1 cellular context compared by ENCODE assay signal in the genomic region with DNA sequence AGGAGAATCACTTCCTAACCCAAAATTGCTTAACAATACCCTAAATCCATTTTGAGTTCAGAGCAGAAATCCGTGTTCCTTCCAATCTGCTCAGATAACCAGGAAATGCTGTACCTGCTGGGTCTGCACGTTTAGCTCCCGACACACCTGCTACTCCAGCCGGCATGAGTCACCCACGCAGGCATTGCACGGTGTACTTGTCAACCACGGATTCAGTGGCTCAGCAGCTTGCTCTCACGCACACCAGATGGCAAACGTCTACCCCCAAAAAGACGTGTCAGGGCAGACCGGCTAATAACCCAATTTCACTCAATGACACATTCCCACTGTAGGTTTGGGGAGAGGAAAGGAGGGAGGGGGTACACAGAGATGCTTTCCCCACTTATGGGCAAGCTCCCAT.
TF ChIP-seq lines count a peak whose summit lies in the region.

No MANE protein-coding gene starts in this region.

TF ChIP-seq in GM12878, 131 proteins besides CTCF, POLR2A, EP300 and RAD21 (continued from another document and continues in another):
- TF ChIP-seq, protein P1, sequence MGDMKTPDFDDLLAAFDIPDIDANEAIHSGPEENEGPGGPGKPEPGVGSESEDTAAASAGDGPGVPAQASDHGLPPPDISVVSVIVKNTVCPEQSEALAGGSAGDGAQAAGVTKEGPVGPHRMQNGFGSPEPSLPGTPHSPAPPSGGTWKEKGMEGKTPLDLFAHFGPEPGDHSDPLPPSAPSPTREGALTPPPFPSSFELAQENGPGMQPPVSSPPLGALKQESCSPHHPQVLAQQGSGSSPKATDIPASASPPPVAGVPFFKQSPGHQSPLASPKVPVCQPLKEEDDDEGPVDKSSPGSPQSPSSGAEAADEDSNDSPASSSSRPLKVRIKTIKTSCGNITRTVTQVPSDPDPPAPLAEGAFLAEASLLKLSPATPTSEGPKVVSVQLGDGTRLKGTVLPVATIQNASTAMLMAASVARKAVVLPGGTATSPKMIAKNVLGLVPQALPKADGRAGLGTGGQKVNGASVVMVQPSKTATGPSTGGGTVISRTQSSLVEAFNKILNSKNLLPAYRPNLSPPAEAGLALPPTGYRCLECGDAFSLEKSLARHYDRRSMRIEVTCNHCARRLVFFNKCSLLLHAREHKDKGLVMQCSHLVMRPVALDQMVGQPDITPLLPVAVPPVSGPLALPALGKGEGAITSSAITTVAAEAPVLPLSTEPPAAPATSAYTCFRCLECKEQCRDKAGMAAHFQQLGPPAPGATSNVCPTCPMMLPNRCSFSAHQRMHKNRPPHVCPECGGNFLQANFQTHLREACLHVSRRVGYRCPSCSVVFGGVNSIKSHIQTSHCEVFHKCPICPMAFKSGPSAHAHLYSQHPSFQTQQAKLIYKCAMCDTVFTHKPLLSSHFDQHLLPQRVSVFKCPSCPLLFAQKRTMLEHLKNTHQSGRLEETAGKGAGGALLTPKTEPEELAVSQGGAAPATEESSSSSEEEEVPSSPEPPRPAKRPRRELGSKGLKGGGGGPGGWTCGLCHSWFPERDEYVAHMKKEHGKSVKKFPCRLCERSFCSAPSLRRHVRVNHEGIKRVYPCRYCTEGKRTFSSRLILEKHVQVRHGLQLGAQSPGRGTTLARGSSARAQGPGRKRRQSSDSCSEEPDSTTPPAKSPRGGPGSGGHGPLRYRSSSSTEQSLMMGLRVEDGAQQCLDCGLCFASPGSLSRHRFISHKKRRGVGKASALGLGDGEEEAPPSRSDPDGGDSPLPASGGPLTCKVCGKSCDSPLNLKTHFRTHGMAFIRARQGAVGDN (IDR thresholded peaks at IDR 0.05): 0 out of 2 replicates have a peak, but pooled peaks have one; percentile 18
- TF ChIP-seq HDAC6 (IDR thresholded peaks at IDR 0.05; ENCODE audit: unreplicated experiment): no peak
- no peak for TF ChIP-seq ZNF24 (IDR thresholded peaks at IDR 0.05)
- TF ChIP-seq, protein P2, sequence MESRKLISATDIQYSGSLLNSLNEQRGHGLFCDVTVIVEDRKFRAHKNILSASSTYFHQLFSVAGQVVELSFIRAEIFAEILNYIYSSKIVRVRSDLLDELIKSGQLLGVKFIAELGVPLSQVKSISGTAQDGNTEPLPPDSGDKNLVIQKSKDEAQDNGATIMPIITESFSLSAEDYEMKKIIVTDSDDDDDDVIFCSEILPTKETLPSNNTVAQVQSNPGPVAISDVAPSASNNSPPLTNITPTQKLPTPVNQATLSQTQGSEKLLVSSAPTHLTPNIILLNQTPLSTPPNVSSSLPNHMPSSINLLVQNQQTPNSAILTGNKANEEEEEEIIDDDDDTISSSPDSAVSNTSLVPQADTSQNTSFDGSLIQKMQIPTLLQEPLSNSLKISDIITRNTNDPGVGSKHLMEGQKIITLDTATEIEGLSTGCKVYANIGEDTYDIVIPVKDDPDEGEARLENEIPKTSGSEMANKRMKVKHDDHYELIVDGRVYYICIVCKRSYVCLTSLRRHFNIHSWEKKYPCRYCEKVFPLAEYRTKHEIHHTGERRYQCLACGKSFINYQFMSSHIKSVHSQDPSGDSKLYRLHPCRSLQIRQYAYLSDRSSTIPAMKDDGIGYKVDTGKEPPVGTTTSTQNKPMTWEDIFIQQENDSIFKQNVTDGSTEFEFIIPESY (IDR thresholded peaks at IDR 0.05): no peak
- TF ChIP-seq MAX (IDR thresholded peaks at IDR 0.05; ENCODE audit: low read depth, low read length): no peak
- no peak for TF ChIP-seq NFXL1 (IDR thresholded peaks at IDR 0.05; ENCODE audit: borderline replicate concordance)
- no peak for TF ChIP-seq KDM1A (IDR thresholded peaks at IDR 0.05; ENCODE audit: borderline replicate concordance)
- no peak for TF ChIP-seq CHD4 (IDR thresholded peaks at IDR 0.05)
- TF ChIP-seq, protein P3, sequence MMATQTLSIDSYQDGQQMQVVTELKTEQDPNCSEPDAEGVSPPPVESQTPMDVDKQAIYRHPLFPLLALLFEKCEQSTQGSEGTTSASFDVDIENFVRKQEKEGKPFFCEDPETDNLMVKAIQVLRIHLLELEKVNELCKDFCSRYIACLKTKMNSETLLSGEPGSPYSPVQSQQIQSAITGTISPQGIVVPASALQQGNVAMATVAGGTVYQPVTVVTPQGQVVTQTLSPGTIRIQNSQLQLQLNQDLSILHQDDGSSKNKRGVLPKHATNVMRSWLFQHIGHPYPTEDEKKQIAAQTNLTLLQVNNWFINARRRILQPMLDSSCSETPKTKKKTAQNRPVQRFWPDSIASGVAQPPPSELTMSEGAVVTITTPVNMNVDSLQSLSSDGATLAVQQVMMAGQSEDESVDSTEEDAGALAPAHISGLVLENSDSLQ (IDR thresholded peaks at IDR 0.05): no peak
- no peak for TF ChIP-seq SUZ12 (IDR thresholded peaks at IDR 0.05; ENCODE audit: unreplicated experiment)
- TF ChIP-seq CREB1 (IDR thresholded peaks at IDR 0.05; ENCODE audit: low read depth): no peak
- TF ChIP-seq KAT2A (conservative IDR thresholded peaks at IDR 0.05; ENCODE audit: control insufficient read depth, low read depth, low read length): no peak
- TF ChIP-seq, protein P4, sequence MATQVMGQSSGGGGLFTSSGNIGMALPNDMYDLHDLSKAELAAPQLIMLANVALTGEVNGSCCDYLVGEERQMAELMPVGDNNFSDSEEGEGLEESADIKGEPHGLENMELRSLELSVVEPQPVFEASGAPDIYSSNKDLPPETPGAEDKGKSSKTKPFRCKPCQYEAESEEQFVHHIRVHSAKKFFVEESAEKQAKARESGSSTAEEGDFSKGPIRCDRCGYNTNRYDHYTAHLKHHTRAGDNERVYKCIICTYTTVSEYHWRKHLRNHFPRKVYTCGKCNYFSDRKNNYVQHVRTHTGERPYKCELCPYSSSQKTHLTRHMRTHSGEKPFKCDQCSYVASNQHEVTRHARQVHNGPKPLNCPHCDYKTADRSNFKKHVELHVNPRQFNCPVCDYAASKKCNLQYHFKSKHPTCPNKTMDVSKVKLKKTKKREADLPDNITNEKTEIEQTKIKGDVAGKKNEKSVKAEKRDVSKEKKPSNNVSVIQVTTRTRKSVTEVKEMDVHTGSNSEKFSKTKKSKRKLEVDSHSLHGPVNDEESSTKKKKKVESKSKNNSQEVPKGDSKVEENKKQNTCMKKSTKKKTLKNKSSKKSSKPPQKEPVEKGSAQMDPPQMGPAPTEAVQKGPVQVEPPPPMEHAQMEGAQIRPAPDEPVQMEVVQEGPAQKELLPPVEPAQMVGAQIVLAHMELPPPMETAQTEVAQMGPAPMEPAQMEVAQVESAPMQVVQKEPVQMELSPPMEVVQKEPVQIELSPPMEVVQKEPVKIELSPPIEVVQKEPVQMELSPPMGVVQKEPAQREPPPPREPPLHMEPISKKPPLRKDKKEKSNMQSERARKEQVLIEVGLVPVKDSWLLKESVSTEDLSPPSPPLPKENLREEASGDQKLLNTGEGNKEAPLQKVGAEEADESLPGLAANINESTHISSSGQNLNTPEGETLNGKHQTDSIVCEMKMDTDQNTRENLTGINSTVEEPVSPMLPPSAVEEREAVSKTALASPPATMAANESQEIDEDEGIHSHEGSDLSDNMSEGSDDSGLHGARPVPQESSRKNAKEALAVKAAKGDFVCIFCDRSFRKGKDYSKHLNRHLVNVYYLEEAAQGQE (IDR thresholded peaks at IDR 0.05; ENCODE audit: low read depth, low read length): no peak
- TF ChIP-seq SMARCA5 (IDR thresholded peaks at IDR 0.05): no peak
- TF ChIP-seq ZZZ3 (IDR thresholded peaks at IDR 0.05; ENCODE audit: control insufficient read depth, insufficient read length, low read depth): no peak
- TF ChIP-seq USF1 (IDR thresholded peaks at IDR 0.05; ENCODE audit: borderline replicate concordance, extremely low read length, insufficient read depth, low read depth, low read length): no peak
- no peak for TF ChIP-seq ZSCAN29 (IDR thresholded peaks at IDR 0.05)
- TF ChIP-seq, protein P5, sequence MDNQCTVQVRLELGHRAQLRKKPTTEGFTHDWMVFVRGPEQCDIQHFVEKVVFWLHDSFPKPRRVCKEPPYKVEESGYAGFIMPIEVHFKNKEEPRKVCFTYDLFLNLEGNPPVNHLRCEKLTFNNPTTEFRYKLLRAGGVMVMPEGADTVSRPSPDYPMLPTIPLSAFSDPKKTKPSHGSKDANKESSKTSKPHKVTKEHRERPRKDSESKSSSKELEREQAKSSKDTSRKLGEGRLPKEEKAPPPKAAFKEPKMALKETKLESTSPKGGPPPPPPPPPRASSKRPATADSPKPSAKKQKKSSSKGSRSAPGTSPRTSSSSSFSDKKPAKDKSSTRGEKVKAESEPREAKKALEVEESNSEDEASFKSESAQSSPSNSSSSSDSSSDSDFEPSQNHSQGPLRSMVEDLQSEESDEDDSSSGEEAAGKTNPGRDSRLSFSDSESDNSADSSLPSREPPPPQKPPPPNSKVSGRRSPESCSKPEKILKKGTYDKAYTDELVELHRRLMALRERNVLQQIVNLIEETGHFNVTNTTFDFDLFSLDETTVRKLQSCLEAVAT (IDR thresholded peaks at IDR 0.05): no peak
- TF ChIP-seq IKZF2 (IDR thresholded peaks at IDR 0.05): peak; percentile 63 to 80; a peak in 3 of 4 replicates
- TF ChIP-seq JUNB (IDR thresholded peaks at IDR 0.05): no peak
- no peak for TF ChIP-seq SKIL (IDR thresholded peaks at IDR 0.05; ENCODE audit: low read depth, poor library complexity, severe bottlenecking)
- no peak for TF ChIP-seq SPI1 (IDR thresholded peaks at IDR 0.05; ENCODE audit: borderline replicate concordance, insufficient read depth, low read depth, low read length)
- no peak for TF ChIP-seq FOS (IDR thresholded peaks at IDR 0.05; ENCODE audit: borderline replicate concordance, extremely low read depth, insufficient read length)
- TF ChIP-seq MEF2B (IDR thresholded peaks at IDR 0.05; ENCODE audit: partially characterized antibody, poor library complexity, severe bottlenecking): no peak
- no peak for TF ChIP-seq ZBTB11 (CRISPR knock-in tag; IDR thresholded peaks at IDR 0.05)
- no peak for TF ChIP-seq SREBF1 (IDR thresholded peaks at IDR 0.05; ENCODE audit: low read length)
- TF ChIP-seq, protein P6, sequence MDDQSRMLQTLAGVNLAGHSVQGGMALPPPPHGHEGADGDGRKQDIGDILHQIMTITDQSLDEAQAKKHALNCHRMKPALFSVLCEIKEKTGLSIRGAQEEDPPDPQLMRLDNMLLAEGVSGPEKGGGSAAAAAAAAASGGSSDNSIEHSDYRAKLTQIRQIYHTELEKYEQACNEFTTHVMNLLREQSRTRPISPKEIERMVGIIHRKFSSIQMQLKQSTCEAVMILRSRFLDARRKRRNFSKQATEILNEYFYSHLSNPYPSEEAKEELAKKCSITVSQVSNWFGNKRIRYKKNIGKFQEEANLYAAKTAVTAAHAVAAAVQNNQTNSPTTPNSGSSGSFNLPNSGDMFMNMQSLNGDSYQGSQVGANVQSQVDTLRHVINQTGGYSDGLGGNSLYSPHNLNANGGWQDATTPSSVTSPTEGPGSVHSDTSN (IDR thresholded peaks at IDR 0.05; ENCODE audit: insufficient replicate concordance, low read depth, low read length): peak; percentile 43
- peak; percentile 44; the same call in 1 of the 2 replicates for TF ChIP-seq GATAD2B (conservative IDR thresholded peaks at IDR 0.05; ENCODE audit: low read depth)
- TF ChIP-seq RCOR1 (conservative IDR thresholded peaks at IDR 0.05; ENCODE audit: low read depth, low read length): no peak
- TF ChIP-seq MYB (IDR thresholded peaks at IDR 0.05; ENCODE audit: borderline replicate concordance, low read depth, low read length): no peak
- no peak for TF ChIP-seq POLR2AphosphoS5 (IDR thresholded peaks at IDR 0.05; ENCODE audit: low read length)
- no peak for TF ChIP-seq KLF5 (IDR thresholded peaks at IDR 0.05; ENCODE audit: partially characterized antibody)
- no peak for TF ChIP-seq SP1 (IDR thresholded peaks at IDR 0.05; ENCODE audit: low read depth, low read length)
- no peak; the same call in 1 of the 2 replicates for TF ChIP-seq NBN (IDR thresholded peaks at IDR 0.05)
- peak; percentile 80 for TF ChIP-seq DPF2 (IDR thresholded peaks at IDR 0.05)
- no peak for TF ChIP-seq CHD1 (IDR thresholded peaks at IDR 0.05; ENCODE audit: low read depth, low read length)
- TF ChIP-seq SIX5 (IDR thresholded peaks at IDR 0.05; ENCODE audit: low read depth, low read length, severe bottlenecking): no peak
- no peak for TF ChIP-seq BRCA1 (IDR thresholded peaks at IDR 0.05; ENCODE audit: low read depth, low read length)
- peak; percentile 24; the same call in 1 of the 2 replicates for TF ChIP-seq SIN3A (IDR thresholded peaks at IDR 0.05; ENCODE audit: low read depth, low read length)
